Comparison of ENCODE assay signal across 10 cellular contexts in genomic region chr7:29035044-29035740, GRCh38.
DNase-seq lines count a peak whose midpoint lies in the region; ATAC-seq lines count a peak whose summit lies in the region.
"Had no signal": no experiment of that assay in that cellular context is flagged by ENCODE, and none has a peak within 500 bp of the region (broad histone marks: within the 10 kb centered on the region; RNA-seq: fewer than 3 reads in every experiment).

No MANE protein-coding gene starts in this region.

- peak; percentile 33 for DNase-seq in activated naive CD4-positive, alpha-beta T cell treated with anti-CD3 and anti-CD28 coated beads for 36 hours
- no peak for DNase-seq in activated naive CD4-positive, alpha-beta T cell treated with anti-CD3 and anti-CD28 coated beads, Interleukin-2, amount 10 ng/mL, durations not matched to agents 7 days and 5 days
- DNase-seq in activated CD8-positive, alpha-beta T cell treated with anti-CD3 and anti-CD28 coated beads, Interleukin-2, amount 10 ng/mL, durations not matched to agents 7 days and 5 days = peak; percentile 19
- DNase-seq in left cardiac atrium (no peak), NCI-H226 (no peak)
- no peak for DNase-seq in activated naive CD4-positive, alpha-beta T cell treated with anti-CD3 and anti-CD28 coated beads, Interleukin-2, amount 50 U/mL, for 16 hours
- DNase-seq: T-helper 9 cell had no signal

- H3K27ac Mint-ChIP-seq in activated naive CD4-positive, alpha-beta T cell treated with anti-CD3 and anti-CD28 coated beads for 36 hours = no peak overlapping the region
- no peak overlapping the region for H3K27ac Mint-ChIP-seq in activated naive CD4-positive, alpha-beta T cell treated with anti-CD3 and anti-CD28 coated beads, Interleukin-2, amount 10 ng/mL, durations not matched to agents 7 days and 5 days
- no peak overlapping the region for H3K27ac Mint-ChIP-seq in activated CD8-positive, alpha-beta T cell treated with anti-CD3 and anti-CD28 coated beads, Interleukin-2, amount 10 ng/mL, durations not matched to agents 7 days and 5 days
- H3K27ac Mint-ChIP-seq in stimulated activated naive CD8-positive, alpha-beta T cell treated with anti-CD3 and anti-CD28 coated beads, Interleukin-15, Interleukin-2, amounts not matched to agents 100 ng/mL and 50 ng/mL, for 24 hours = peak overlapping the region; percentile 34

- no peaks in the 10 kb centered on the region for H3K27me3 Mint-ChIP-seq in activated naive CD4-positive, alpha-beta T cell treated with anti-CD3 and anti-CD28 coated beads for 36 hours (ENCODE audit: low read depth)
- no peaks in the 10 kb centered on the region for H3K27me3 Mint-ChIP-seq in activated naive CD4-positive, alpha-beta T cell treated with anti-CD3 and anti-CD28 coated beads, Interleukin-2, amount 10 ng/mL, durations not matched to agents 7 days and 5 days
- no peaks in the 10 kb centered on the region for H3K27me3 Mint-ChIP-seq in activated CD8-positive, alpha-beta T cell treated with anti-CD3 and anti-CD28 coated beads, Interleukin-2, amount 10 ng/mL, durations not matched to agents 7 days and 5 days (ENCODE audit: low read depth)
- H3K27me3 Mint-ChIP-seq in stimulated activated naive CD8-positive, alpha-beta T cell treated with anti-CD3 and anti-CD28 coated beads, Interleukin-15, Interleukin-2, amounts not matched to agents 100 ng/mL and 50 ng/mL, for 24 hours = no peaks in the 10 kb centered on the region

- CTCF ChIA-PET in activated naive CD4-positive, alpha-beta T cell treated with anti-CD3 and anti-CD28 coated beads for 36 hours (lab: Charles Lee) = interaction anchor here (1.4 kb wide), 1 partner anchor 113 kb away, joined by 5 read pairs; no protein-coding TSS in a partner anchor
- CTCF ChIA-PET in activated naive CD4-positive, alpha-beta T cell treated with anti-CD3 and anti-CD28 coated beads, Interleukin-2, amount 10 ng/mL, durations not matched to agents 7 days and 5 days (lab: Charles Lee) = no interaction called here
- CTCF ChIA-PET in activated CD8-positive, alpha-beta T cell treated with anti-CD3 and anti-CD28 coated beads, Interleukin-2, amount 10 ng/mL, durations not matched to agents 7 days and 5 days (lab: Charles Lee) = no interaction called here

- POLR2A ChIA-PET in activated CD8-positive, alpha-beta T cell treated with anti-CD3 and anti-CD28 coated beads, Interleukin-2, amount 10 ng/mL, durations not matched to agents 7 days and 5 days (lab: Charles Lee) = no interaction called here

- ATAC-seq in activated CD8-positive, alpha-beta T cell treated with anti-CD3 and anti-CD28 coated beads, Interleukin-2, amount 10 ng/mL, durations not matched to agents 7 days and 5 days = no peak
- ATAC-seq in left cardiac atrium = peak; percentile 20 to 81
- ATAC-seq in GM18873 (IDR thresholded peaks at IDR 0.05; ENCODE audit: low FRiP score, unreplicated experiment) = no peak

- H3K4me1 Mint-ChIP-seq in activated naive CD4-positive, alpha-beta T cell treated with anti-CD3 and anti-CD28 coated beads for 36 hours (ENCODE audit: low read depth) = peaks cover 9% of the 10 kb centered on the region
- peaks cover 5% of the 10 kb centered on the region for H3K4me1 Mint-ChIP-seq in activated naive CD4-positive, alpha-beta T cell treated with anti-CD3 and anti-CD28 coated beads, Interleukin-2, amount 10 ng/mL, durations not matched to agents 7 days and 5 days
- H3K4me1 Mint-ChIP-seq in activated CD8-positive, alpha-beta T cell treated with anti-CD3 and anti-CD28 coated beads, Interleukin-2, amount 10 ng/mL, durations not matched to agents 7 days and 5 days (ENCODE audit: low read depth) = peaks cover 2% of the 10 kb centered on the region
- H3K4me1 Mint-ChIP-seq in stimulated activated naive CD8-positive, alpha-beta T cell treated with anti-CD3 and anti-CD28 coated beads, Interleukin-15, Interleukin-2, amounts not matched to agents 100 ng/mL and 50 ng/mL, for 24 hours (ENCODE audit: low read depth) = peaks cover 3% of the 10 kb centered on the region
- H3K4me1 Mint-ChIP-seq: CD4-positive, CD25-positive, alpha-beta regulatory T cell had no signal

- intact Hi-C loops in activated naive CD4-positive, alpha-beta T cell treated with anti-CD3 and anti-CD28 coated beads for 36 hours (cut with micrococcal nuclease) = loop anchor here (1.0 to 5.0 kb wide), 3 partner anchors 18 to 72 kb away; no protein-coding TSS in a partner anchor
- intact Hi-C loops in left cardiac atrium (cut with DNase I) = loop anchor here in 1 of 2 donors (10.0 kb wide), 1 partner anchor 50 kb away; no protein-coding TSS in a partner anchor

- no peaks in the 10 kb centered on the region for H3K9me3 Mint-ChIP-seq in activated naive CD4-positive, alpha-beta T cell treated with anti-CD3 and anti-CD28 coated beads for 36 hours
- H3K9me3 Mint-ChIP-seq in activated naive CD4-positive, alpha-beta T cell treated with anti-CD3 and anti-CD28 coated beads, Interleukin-2, amount 10 ng/mL, durations not matched to agents 7 days and 5 days = no peaks in the 10 kb centered on the region
- no peaks in the 10 kb centered on the region for H3K9me3 Mint-ChIP-seq in activated CD8-positive, alpha-beta T cell treated with anti-CD3 and anti-CD28 coated beads, Interleukin-2, amount 10 ng/mL, durations not matched to agents 7 days and 5 days (ENCODE audit: insufficient read depth)
- no peaks in the 10 kb centered on the region for H3K9me3 Mint-ChIP-seq in stimulated activated naive CD8-positive, alpha-beta T cell treated with anti-CD3 and anti-CD28 coated beads, Interleukin-15, Interleukin-2, amounts not matched to agents 100 ng/mL and 50 ng/mL, for 24 hours

- H3K4me3 Mint-ChIP-seq in activated naive CD4-positive, alpha-beta T cell treated with anti-CD3 and anti-CD28 coated beads for 36 hours = no peak overlapping the region
- H3K4me3 Mint-ChIP-seq in activated naive CD4-positive, alpha-beta T cell treated with anti-CD3 and anti-CD28 coated beads, Interleukin-2, amount 10 ng/mL, durations not matched to agents 7 days and 5 days = no peak overlapping the region
- H3K4me3 Mint-ChIP-seq in activated CD8-positive, alpha-beta T cell treated with anti-CD3 and anti-CD28 coated beads, Interleukin-2, amount 10 ng/mL, durations not matched to agents 7 days and 5 days = no peak overlapping the region
- no peak overlapping the region for H3K4me3 Mint-ChIP-seq in stimulated activated naive CD8-positive, alpha-beta T cell treated with anti-CD3 and anti-CD28 coated beads, Interleukin-15, Interleukin-2, amounts not matched to agents 100 ng/mL and 50 ng/mL, for 24 hours
- H3K4me3 Mint-ChIP-seq: CD4-positive, CD25-positive, alpha-beta regulatory T cell had no signal

- H3K36me3 Mint-ChIP-seq in activated naive CD4-positive, alpha-beta T cell treated with anti-CD3 and anti-CD28 coated beads for 36 hours (ENCODE audit: low read depth) = no peaks in the 10 kb centered on the region
- H3K36me3 Mint-ChIP-seq in activated naive CD4-positive, alpha-beta T cell treated with anti-CD3 and anti-CD28 coated beads, Interleukin-2, amount 10 ng/mL, durations not matched to agents 7 days and 5 days = no peaks in the 10 kb centered on the region
- H3K36me3 Mint-ChIP-seq in activated CD8-positive, alpha-beta T cell treated with anti-CD3 and anti-CD28 coated beads, Interleukin-2, amount 10 ng/mL, durations not matched to agents 7 days and 5 days (ENCODE audit: low read depth) = no peaks in the 10 kb centered on the region
- H3K36me3 Mint-ChIP-seq in stimulated activated naive CD8-positive, alpha-beta T cell treated with anti-CD3 and anti-CD28 coated beads, Interleukin-15, Interleukin-2, amounts not matched to agents 100 ng/mL and 50 ng/mL, for 24 hours (ENCODE audit: low read depth) = no peaks in the 10 kb centered on the region
- H3K36me3 Mint-ChIP-seq: CD4-positive, CD25-positive, alpha-beta regulatory T cell had no signal

Comparison
In these comparisons a context has a peak if more than half of its experiments do, and no peak if none do; other contexts are left out.
1. DNase-seq: peak in activated naive CD4-positive, alpha-beta T cell treated with anti-CD3 and anti-CD28 coated beads for 36 hours (single experiment) and activated CD8-positive, alpha-beta T cell treated with anti-CD3 and anti-CD28 coated beads, Interleukin-2, amount 10 ng/mL, durations not matched to agents 7 days and 5 days (single experiment); none in activated naive CD4-positive, alpha-beta T cell treated with anti-CD3 and anti-CD28 coated beads, Interleukin-2, amount 10 ng/mL, durations not matched to agents 7 days and 5 days (single experiment), left cardiac atrium (single experiment), activated naive CD4-positive, alpha-beta T cell treated with anti-CD3 and anti-CD28 coated beads, Interleukin-2, amount 50 U/mL, for 16 hours (single experiment) and NCI-H226 (single experiment).
2. ATAC-seq: peak in left cardiac atrium (2 of 2); none in activated CD8-positive, alpha-beta T cell treated with anti-CD3 and anti-CD28 coated beads, Interleukin-2, amount 10 ng/mL, durations not matched to agents 7 days and 5 days (single experiment) and GM18873 (single experiment).